1 cellular context compared by ENCODE assay signal in genomic region chr16:20886-21285, GRCh38. TPM values are rescaled to one million over a fixed set of nuclear protein-coding genes. Genes with fewer than 3 reads are reported as not detected.
"Had no signal": no experiment of that assay in that cellular context is flagged by ENCODE, and none has a peak within 500 bp of the region (broad histone marks: within the 10 kb centered on the region; RNA-seq: fewer than 3 reads in every experiment).

No MANE protein-coding gene starts in this region.

RNA-seq across cellular contexts. Expression of gene RHBDF1, which starts 51.5 kb away (rescaled TPM):
- polyA plus RNA-seq: IgD-negative memory B cell had no signal
